In the genomic region with DNA sequence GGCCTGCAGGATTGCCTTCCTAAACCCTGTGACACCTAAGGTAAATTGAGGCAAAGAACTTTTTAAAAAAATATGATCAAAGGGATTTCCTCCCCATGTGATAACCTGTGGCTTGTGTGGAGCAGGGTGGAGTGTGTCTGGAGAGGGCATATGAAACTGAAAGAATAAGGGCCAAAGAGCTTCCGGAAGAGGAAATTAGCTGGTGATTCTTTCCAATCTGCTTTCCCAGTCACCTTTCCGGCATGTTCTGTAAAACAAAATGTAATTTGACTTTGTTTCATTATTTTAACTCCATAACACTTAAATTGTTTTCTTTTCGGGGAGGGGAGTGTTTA, we compare ENCODE assay signal across 8 cellular contexts. TPM values are rescaled to one million over a fixed set of nuclear protein-coding genes. Genes with fewer than 3 reads are reported as not detected.
DNase-seq lines count a peak whose midpoint lies in the region; ATAC-seq and TF ChIP-seq lines count a peak whose summit lies in the region.

No MANE protein-coding gene starts in this region.

- H3K36me3 Mint-ChIP-seq in Caco-2 (ENCODE audit: insufficient read depth, unreplicated experiment), result peaks cover 6% of the 10 kb centered on the region

- TF ChIP-seq CTCF in Caco-2 (IDR thresholded peaks at IDR 0.05; ENCODE audit: insufficient read depth in 1 of 2, low read depth in 1 of 2, low read length in 1 of 2, severe bottlenecking in 1 of 2, unreplicated experiment in 1 of 2), result no peak
- no peak for TF ChIP-seq CTCF in PC-3 (conservative IDR thresholded peaks at IDR 0.05; ENCODE audit: low read depth, low read length)
- no peak for TF ChIP-seq CTCF in colonic mucosa (IDR thresholded peaks at IDR 0.05)
- no peak for TF ChIP-seq CTCF in lung (IDR thresholded peaks at IDR 0.05; ENCODE audit: control extremely low read depth, extremely low read depth)
- no peak for TF ChIP-seq CTCF in tibial artery (IDR thresholded peaks at IDR 0.05)

- peaks cover 14% of the 10 kb centered on the region for H3K4me1 Mint-ChIP-seq in Caco-2 (ENCODE audit: low read depth, unreplicated experiment)

- POLR2A ChIA-PET in Caco-2 (lab: Charles Lee), result interaction anchor here (1.0 kb wide), 1 partner anchor 24 kb away, joined by 3 read pairs; no protein-coding TSS in a partner anchor
- POLR2A ChIA-PET in PC-3 (lab: Charles Lee; ENCODE audit: unreplicated experiment), result interaction anchor here (0.5 kb wide), 1 partner anchor 21 kb away, joined by 8 read pairs; no protein-coding TSS in a partner anchor

- H3K4me1 ChIP-seq in Caco-2, result 0 out of 2 replicates have a peak, but pooled peaks cover 3% of the 10 kb centered on the region
- peaks cover 11% of the 10 kb centered on the region for H3K4me1 ChIP-seq in PC-3 (ENCODE audit: insufficient read depth, low read length)
- no peaks in the 10 kb centered on the region for H3K4me1 ChIP-seq in colonic mucosa
- no peaks in the 10 kb centered on the region for H3K4me1 ChIP-seq in lung (ENCODE audit: control insufficient read depth in 2 of 2, insufficient read depth in 2 of 2, low read length in 2 of 2)
- H3K4me1 ChIP-seq in tibial artery, result peaks cover 0 to 5% (median 2%) of the 10 kb centered on the region in 4 donors

- H3K4me3 ChIP-seq in Caco-2 (ENCODE audit: low read depth, low read length), result peak overlapping the region; percentile 67
- peak overlapping the region; percentile 90 for H3K4me3 ChIP-seq in PC-3 (ENCODE audit: low read length)
- H3K4me3 ChIP-seq in colonic mucosa, result peak overlapping the region; percentile 47
- peak overlapping the region; percentile 59 for H3K4me3 ChIP-seq in lung
- peak overlapping the region; percentile 66 to 75 for H3K4me3 ChIP-seq in tibial artery

- no peaks in the 10 kb centered on the region for H3K9me3 Mint-ChIP-seq in Caco-2 (ENCODE audit: unreplicated experiment)

- CTCF ChIA-PET in Caco-2 (lab: Charles Lee), result interaction anchor here (1.0 kb wide), 1 partner anchor 27 kb away, joined by 4 read pairs; no protein-coding TSS in a partner anchor
- CTCF ChIA-PET in PC-3 (lab: Charles Lee), result no interaction called here

- WGBS in lung, 2 donors, result 0 to 44% methylated on average over 3 of the region's 3 CpGs

- no peaks in the 10 kb centered on the region for H3K9me2 ChIP-seq in PC-3 (replicated peaks; ENCODE audit: low read length)

- H2AFZ ChIP-seq in PC-3 (ENCODE audit: low read length), result peak overlapping the region; percentile 69

- H3K36me3 ChIP-seq in Caco-2 (ENCODE audit: control insufficient read depth, insufficient read depth, low read length), result no peaks in the 10 kb centered on the region
- no peaks in the 10 kb centered on the region for H3K36me3 ChIP-seq in PC-3 (ENCODE audit: low read depth, low read length)
- H3K36me3 ChIP-seq in colonic mucosa, result no peaks in the 10 kb centered on the region
- H3K36me3 ChIP-seq in lung (ENCODE audit: control insufficient read depth in 2 of 2, insufficient read depth in 2 of 2, low read length in 2 of 2), result no peaks in the 10 kb centered on the region
- no peaks in the 10 kb centered on the region for H3K36me3 ChIP-seq in tibial artery

- peaks cover 6% of the 10 kb centered on the region for H3F3A ChIP-seq in PC-3 (ENCODE audit: low read length, unreplicated experiment)

- peak overlapping the region; percentile 71 for H3K4me3 Mint-ChIP-seq in Caco-2 (ENCODE audit: unreplicated experiment)

- H3K27ac ChIP-seq in PC-3 (ENCODE audit: low read length) (peak overlapping the region; percentile 91), colonic mucosa (peak overlapping the region; percentile 97), lung (ENCODE audit: low read depth in 1 of 2, low read length in 1 of 2) (peak overlapping the region; percentile 95 to 99), tibial artery (peak overlapping the region; percentile 94 to 98)

- ATAC-seq in GM19025 (IDR thresholded peaks at IDR 0.05; ENCODE audit: low read depth, unreplicated experiment) (peak; percentile 38), HG03108 (IDR thresholded peaks at IDR 0.05; ENCODE audit: unreplicated experiment) (peak; percentile 33), PC-3 (peak; percentile 19), lung (ENCODE audit: insufficient read depth, low FRiP score) (peak; percentile 16)

- H3K9ac ChIP-seq in PC-3 (ENCODE audit: low read length), result peak overlapping the region; percentile 97
- H3K9ac ChIP-seq in colonic mucosa (ENCODE audit: low read depth in 2 of 2, low read length in 2 of 2), result peak overlapping the region; percentile 82 to 98

- H3K4me2 ChIP-seq in PC-3 (ENCODE audit: low read length), result peak overlapping the region; percentile 90

- no TSS peak for BruUV-seq in Caco-2 (replicated peaks; lab: Mats Ljungman, UMichigan)
- BruUV-seq in PC-3 (replicated peaks; lab: Mats Ljungman, UMichigan), result no TSS peak

- intact Hi-C loops in Caco-2 (cut with micrococcal nuclease; ENCODE audit: unreplicated experiment) (no loop called here), PC-3 (cut with micrococcal nuclease) (loop anchor here (1.0 to 2.0 kb wide), 2 partner anchors 18 to 27 kb away; no protein-coding TSS in a partner anchor), colonic mucosa (cut with DNase I) (no loop called here), tibial artery (cut with DNase I; ENCODE audit: low total_unique reads) (no loop called here)

- no peak for DNase-seq in Caco-2
- peak; percentile 24 for DNase-seq in PC-3
- DNase-seq in colonic mucosa, result peak; percentile 58
- no peak for DNase-seq in lung (ENCODE audit: low spot score)
- no peak for DNase-seq in tibial artery
- DNase-seq in middle frontal gyrus (ENCODE audit: extremely low spot score, low spot score), result no peak

- no peaks in the 10 kb centered on the region for H4K20me1 ChIP-seq in PC-3 (ENCODE audit: low read length)

- H3K27ac Mint-ChIP-seq in Caco-2 (ENCODE audit: unreplicated experiment), result peak overlapping the region; percentile 50

- H3K79me2 ChIP-seq in PC-3 (ENCODE audit: low read length), result peaks cover 52% of the 10 kb centered on the region

- H3K27me3 Mint-ChIP-seq in Caco-2 (ENCODE audit: insufficient read depth, unreplicated experiment), result no peaks in the 10 kb centered on the region

- H3K27me3 ChIP-seq in Caco-2 (replicated peaks; ENCODE audit: control insufficient read depth, insufficient read depth, low read length) (no peaks in the 10 kb centered on the region), PC-3 (ENCODE audit: low read length) (no peaks in the 10 kb centered on the region), colonic mucosa (no peaks in the 10 kb centered on the region), lung (ENCODE audit: control insufficient read depth, insufficient read depth) (no peaks in the 10 kb centered on the region), tibial artery (no peaks in the 10 kb centered on the region)

- H3K9me3 ChIP-seq in Caco-2 (no peaks in the 10 kb centered on the region), PC-3 (ENCODE audit: low read length) (no peaks in the 10 kb centered on the region), colonic mucosa (no peaks in the 10 kb centered on the region), lung (ENCODE audit: control insufficient read depth in 2 of 2, insufficient read depth in 1 of 2, low read length in 1 of 2) (peaks cover 0 to 2% of the 10 kb centered on the region in 2 donors), tibial artery (no peaks in the 10 kb centered on the region)

RNA-seq across cellular contexts. Expression of gene XIAP, which starts 0.6 kb away (rescaled TPM):
- 21.3 and 25.9 TPM in 2 replicates for total RNA-seq in Caco-2 (2022)
- total RNA-seq in PC-3 (2014; rRNA removed), result 29.2 and 35.8 TPM in 2 replicates
- 10 to 100 TPM; 54.9 to 73.2 TPM for total RNA-seq in colonic mucosa
- total RNA-seq in lung, result 10 to 100 TPM; 56.2 to 58.6 TPM
- polyA plus RNA-seq in lung, result 10 to 100 TPM in 1 of 2 donors, 1 to 10 TPM in 1; 8.5 to 15.3 TPM

Comparison
In these comparisons a context has a peak if more than half of its experiments do, and no peak if none do; other contexts are left out.
1. DNase-seq: peak in PC-3 (single experiment) and colonic mucosa (single experiment); none in Caco-2 (0 of 2), lung (single experiment), tibial artery (0 of 2) and middle frontal gyrus (single experiment).
2. Peak in every context shown above with its lines, with median percentiles within 50 percentile points of each other: H3K4me3 ChIP-seq, ATAC-seq and H3K27ac ChIP-seq.